ENCODE assay signal across 8 cellular contexts in genomic region chr17:42386784-42387183, GRCh38. TPM values are rescaled to one million over a fixed set of nuclear protein-coding genes. Genes with fewer than 3 reads are reported as not detected.
DNase-seq lines count a peak whose midpoint lies in the region; ATAC-seq and TF ChIP-seq lines count a peak whose summit lies in the region.

No MANE protein-coding gene starts in this region.

- no peaks in the 10 kb centered on the region for H3K36me3 ChIP-seq in KMS-11 (ENCODE audit: insufficient read depth)

- no peaks in the 10 kb centered on the region for H4K20me1 ChIP-seq in KMS-11 (ENCODE audit: insufficient read depth)

- TF ChIP-seq CTCF in AG04449 (IDR thresholded peaks at IDR 0.05; ENCODE audit: insufficient read depth, low read length, missing control alignments) (no peak), KMS-11 (conservative IDR thresholded peaks at IDR 0.05; ENCODE audit: low read depth, low read length) (no peak), coronary artery (IDR thresholded peaks at IDR 0.05) (no peak)

- no peak overlapping the region for H2AFZ ChIP-seq in KMS-11 (ENCODE audit: low read depth)

- peak overlapping the region; percentile 91 to 99 (median 97) for H3K4me3 Mint-ChIP-seq in naive thymus-derived CD8-positive, alpha-beta T cell

- POLR2A ChIA-PET in AG04449 (lab: Yijun Ruan, JAX) = no interaction called here
- POLR2A ChIA-PET in naive thymus-derived CD8-positive, alpha-beta T cell (lab: Charles Lee) = interaction anchor here (3.8 kb wide), 1 partner anchor 12 kb away, joined by 33 read pairs; no protein-coding TSS in a partner anchor

- no peaks in the 10 kb centered on the region for H3K9me3 Mint-ChIP-seq in naive thymus-derived CD8-positive, alpha-beta T cell

- H3K27ac ChIP-seq in KMS-11 (no peak overlapping the region), coronary artery (peak overlapping the region; percentile 60 to 100)

- H3K79me2 ChIP-seq in KMS-11 (ENCODE audit: insufficient read depth, low read depth) = peaks cover 21% of the 10 kb centered on the region; the same call in 1 of the 2 replicates

- H3K9ac ChIP-seq in KMS-11 = no peak overlapping the region

- H3K4me3 ChIP-seq in AG04449 (ENCODE audit: low read depth, low read length) (peak overlapping the region; percentile 96), KMS-11 (IDR thresholded peaks at IDR 0.05; ENCODE audit: insufficient read depth, low read depth, low read length) (no peak overlapping the region), coronary artery (peak overlapping the region; percentile 99)

- CTCF ChIA-PET in AG04449 (lab: Yijun Ruan, JAX) = interaction anchor here (3.0 kb wide), 1 partner anchor 11 kb away, joined by 14 read pairs; no protein-coding TSS in a partner anchor

- H3K4me1 ChIP-seq in KMS-11 (ENCODE audit: low read depth, poor library complexity, severe bottlenecking) = peaks cover 23% of the 10 kb centered on the region

- no peak for ATAC-seq in naive thymus-derived CD8-positive, alpha-beta T cell

- no peak for DNase-seq in AG04449 (ENCODE audit: low read depth, low spot score)
- DNase-seq in coronary artery (ENCODE audit: low spot score) = no peak
- DNase-seq in naive thymus-derived CD8-positive, alpha-beta T cell = no peak
- DNase-seq in NCI-H1694 (lab: John Stamatoyannopoulos, UW) = no peak
- no peak for DNase-seq in GDM1 (lab: John Stamatoyannopoulos, UW)
- no peak for DNase-seq in NCI-H526 treated with DMSO at 0.1 percent for 48 hours (lab: John Stamatoyannopoulos, UW)
- DNase-seq in SKM-1 (lab: John Stamatoyannopoulos, UW; ENCODE audit: unreplicated experiment) = no peak

- H3K4me2 ChIP-seq in KMS-11 = peak overlapping the region; percentile 96

- H3K27me3 ChIP-seq in KMS-11 (ENCODE audit: insufficient read depth, low read depth) = no peaks in the 10 kb centered on the region

- peak overlapping the region; percentile 98 to 100 (median 100) for H3K27ac Mint-ChIP-seq in naive thymus-derived CD8-positive, alpha-beta T cell

- peaks cover 19 to 80% (median 62%) of the 10 kb centered on the region in 4 donors for H3K4me1 Mint-ChIP-seq in naive thymus-derived CD8-positive, alpha-beta T cell

- no peaks in the 10 kb centered on the region for H3K27me3 Mint-ChIP-seq in naive thymus-derived CD8-positive, alpha-beta T cell

- peaks cover 0 to 17% (median 0%) of the 10 kb centered on the region in 3 donors for H3K36me3 Mint-ChIP-seq in naive thymus-derived CD8-positive, alpha-beta T cell

RNA-seq across cellular contexts. Expression of gene STAT3, which starts 1.5 kb away (rescaled TPM):
- 100 to 1,000 TPM; 130 to 135 TPM for total RNA-seq in naive thymus-derived CD8-positive, alpha-beta T cell
- polyA plus RNA-seq in naive thymus-derived CD8-positive, alpha-beta T cell = 100 to 1,000 TPM; 129 to 154 (median 153) TPM

RNA-seq across cellular contexts. Expression of gene CAVIN1, which starts 36.3 kb away (rescaled TPM):
- total RNA-seq in naive thymus-derived CD8-positive, alpha-beta T cell = not detected
- under 1 TPM in 1 of 3 donors, not detected in 2; 0.03 TPM for polyA plus RNA-seq in naive thymus-derived CD8-positive, alpha-beta T cell
